8 cellular contexts compared by ENCODE assay signal in the genomic region with DNA sequence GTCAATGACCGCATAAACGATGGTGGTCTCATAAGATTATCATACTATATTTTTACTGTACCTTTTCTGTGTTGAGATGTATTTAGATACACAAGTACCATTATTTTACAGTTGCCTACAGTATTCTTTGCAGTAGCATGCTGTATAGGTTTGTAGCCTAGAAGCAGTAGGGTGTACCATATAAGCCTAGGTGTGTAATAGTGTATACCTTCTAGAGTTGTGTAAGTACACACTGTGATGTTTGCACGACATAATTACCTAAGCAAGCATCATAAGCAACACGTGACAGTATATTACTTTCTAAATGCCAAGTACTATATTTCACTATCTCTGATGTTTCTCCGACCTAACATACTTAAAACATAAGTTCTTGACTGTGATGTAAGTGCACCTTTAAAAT. TPM values are rescaled to one million over a fixed set of nuclear protein-coding genes. Genes with fewer than 3 reads are reported as not detected.
DNase-seq lines count a peak whose midpoint lies in the region; ATAC-seq and TF ChIP-seq lines count a peak whose summit lies in the region.
"Had no signal": no experiment of that assay in that cellular context is flagged by ENCODE, and none has a peak within 500 bp of the region (broad histone marks: within the 10 kb centered on the region; RNA-seq: fewer than 3 reads in every experiment).

No MANE protein-coding gene starts in this region.

- no peaks in the 10 kb centered on the region for H3K27me3 Mint-ChIP-seq in stimulated activated naive CD8-positive, alpha-beta T cell treated with anti-CD3 and anti-CD28 coated beads, Interleukin-15, amount 100 ng/mL, for 72 hours

- DNase-seq in astrocyte of the cerebellum (ENCODE audit: low read depth) (no peak), kidney epithelial cell (ENCODE audit: low read depth) (no peak), activated gamma-delta T cell (lab: John Stamatoyannopoulos, UW) (no peak), aorta (no peak), NCI-H1930 (lab: John Stamatoyannopoulos, UW) (no peak)
- no peak for DNase-seq in stimulated activated naive CD8-positive, alpha-beta T cell treated with anti-CD3 and anti-CD28 coated beads, Interleukin-15, amount 100 ng/mL, for 72 hours
- DNase-seq: NCI-H524 had no signal

- H3K9ac ChIP-seq in HUES64 (ENCODE audit: low read depth, low read length): no peak overlapping the region

- H3K4me1 ChIP-seq in HUES64 (ENCODE audit: insufficient read depth, low read length) (peaks cover 22% of the 10 kb centered on the region), aorta (ENCODE audit: control insufficient read depth in 1 of 2, insufficient read depth in 2 of 2, low read length in 2 of 2) (peaks cover 0 to 1% of the 10 kb centered on the region in 2 donors)

- intact Hi-C loops in aorta (cut with DNase I): loop anchor here (5.0 kb wide), 1 partner anchor 37 kb away; no protein-coding TSS in a partner anchor

- in situ Hi-C loops in astrocyte of the cerebellum (cut with HindIII; ENCODE audit: low sequenced_read_pairs): no loop called here

- H3K4me3 Mint-ChIP-seq in stimulated activated naive CD8-positive, alpha-beta T cell treated with anti-CD3 and anti-CD28 coated beads, Interleukin-15, amount 100 ng/mL, for 72 hours: peak overlapping the region; percentile 58 to 72

- H3K27me3 ChIP-seq in HUES64 (ENCODE audit: insufficient read depth, low read length) (no peaks in the 10 kb centered on the region), kidney epithelial cell (ENCODE audit: control insufficient read depth, insufficient read depth, low read length) (no peaks in the 10 kb centered on the region), aorta (ENCODE audit: control insufficient read depth in 1 of 2, insufficient read depth in 2 of 2, low read length in 1 of 2) (no peaks in the 10 kb centered on the region)

- TF ChIP-seq CTCF in astrocyte of the cerebellum (IDR thresholded peaks at IDR 0.05; ENCODE audit: low read depth, low read length, missing control alignments) (no peak), kidney epithelial cell (IDR thresholded peaks at IDR 0.05; ENCODE audit: insufficient read depth, low read length, poor library complexity, severe bottlenecking) (no peak)

- no peak overlapping the region for H3K27ac Mint-ChIP-seq in stimulated activated naive CD8-positive, alpha-beta T cell treated with anti-CD3 and anti-CD28 coated beads, Interleukin-15, amount 100 ng/mL, for 72 hours

- H3K36me3 ChIP-seq in HUES64 (ENCODE audit: insufficient read depth, low read length): no peaks in the 10 kb centered on the region
- no peaks in the 10 kb centered on the region for H3K36me3 ChIP-seq in kidney epithelial cell (ENCODE audit: control insufficient read depth, insufficient read depth, low read length)
- H3K36me3 ChIP-seq in aorta (ENCODE audit: control insufficient read depth in 1 of 2, insufficient read depth in 2 of 2, low read length in 1 of 2): no peaks in the 10 kb centered on the region

- peak overlapping the region; percentile 69 for H3K4me3 ChIP-seq in HUES64 (ENCODE audit: low read length)
- peak overlapping the region; percentile 14 for H3K4me3 ChIP-seq in astrocyte of the cerebellum (ENCODE audit: low read depth, low read length)
- peak overlapping the region; percentile 17 for H3K4me3 ChIP-seq in kidney epithelial cell (ENCODE audit: low read depth, low read length)
- peak overlapping the region in 1 of 2 donors; percentile 47 for H3K4me3 ChIP-seq in aorta (ENCODE audit: low read length in 2 of 2)

- 81% methylated on average over 4 of the region's 5 CpGs for WGBS in HUES64
- 56% methylated on average over 5 of the region's 5 CpGs for WGBS in aorta, 2 donors

- H3K27ac ChIP-seq in HUES64 (ENCODE audit: low read depth, low read length) (no peak overlapping the region), aorta (ENCODE audit: low read depth in 1 of 2, low read length in 2 of 2) (no peak overlapping the region)

- peaks cover 39% of the 10 kb centered on the region for H3K4me1 Mint-ChIP-seq in stimulated activated naive CD8-positive, alpha-beta T cell treated with anti-CD3 and anti-CD28 coated beads, Interleukin-15, amount 100 ng/mL, for 72 hours

- ATAC-seq in stimulated activated naive CD8-positive, alpha-beta T cell treated with anti-CD3 and anti-CD28 coated beads, Interleukin-15, amount 100 ng/mL, for 72 hours: no peak
- no peak for ATAC-seq in aorta (ENCODE audit: low FRiP score)

- H3K9me3 ChIP-seq in HUES64 (ENCODE audit: insufficient read depth, low read depth, low read length): no peaks in the 10 kb centered on the region
- H3K9me3 ChIP-seq in aorta (ENCODE audit: control insufficient read depth, low read length): no peaks in the 10 kb centered on the region

- no peaks in the 10 kb centered on the region for H3K9me3 Mint-ChIP-seq in stimulated activated naive CD8-positive, alpha-beta T cell treated with anti-CD3 and anti-CD28 coated beads, Interleukin-15, amount 100 ng/mL, for 72 hours

RNA-seq across cellular contexts. Expression of a gene that starts 2.7 kb away (rescaled TPM):
- 7.0 TPM for polyA plus RNA-seq in HUES64 (2013, experiment 1 of 2)
- polyA plus RNA-seq in HUES64 (2013, experiment 2 of 2): 12.2 TPM
- total RNA-seq in kidney epithelial cell (5.1 and 6.2 TPM in 2 replicates), aorta (10 to 100 TPM; 32.4 to 79.1 TPM)
- 10 to 100 TPM; 17.1 to 20.7 TPM for polyA plus RNA-seq in aorta
